Comparison of ENCODE assay signal across 12 cellular contexts in genomic region chr9:16321461-16322119, GRCh38.
A peak's percentile ranks its signal among the peaks of the same experiment; 100 is the strongest.
DNase-seq lines count a peak whose midpoint lies in the region; ATAC-seq and FAIRE-seq lines count a peak whose summit lies in the region.
"Had no signal": no experiment of that assay in that cellular context is flagged by ENCODE, and none has a peak within 500 bp of the region (broad histone marks: within the 10 kb centered on the region; RNA-seq: fewer than 3 reads in every experiment).

No MANE protein-coding gene starts in this region.

- ATAC-seq in left ventricle myocardium superior, result peak; percentile 51
- ATAC-seq: Panc1 had no signal

- intact Hi-C loops in left ventricle myocardium superior (cut with micrococcal nuclease), result no loop called here

- FAIRE-seq in small intestine (lab: Jason Lieb, UNC), result no peak

- DNase-seq in activated CD8-positive, alpha-beta memory T cell treated with anti-CD3 and anti-CD28 coated beads for 24 hours, result peak; percentile 15
- no peak for DNase-seq in activated CD8-positive, alpha-beta memory T cell treated with anti-CD3 and anti-CD28 coated beads, Interleukin-2, amount 50 U/mL, for 4 hours
- DNase-seq in adipocyte (ENCODE audit: low read depth) (peak; percentile 19), left ventricle myocardium superior (no peak), small intestine (no peak), NCI-H526 (lab: John Stamatoyannopoulos, UW) (no peak), medulla oblongata (ENCODE audit: extremely low spot score) (no peak)
- DNase-seq: activated naive CD4-positive, alpha-beta T cell treated with anti-CD3 and anti-CD28 coated beads, Interleukin-2, amount 50 U/mL, for 16 hours; NCI-H1930; stimulated activated CD8-positive, alpha-beta memory T cell treated with anti-CD3 and anti-CD28 coated beads, Interleukin-4, amount 100 ng/mL, for 48 hours had no signal

- no peaks in the 10 kb centered on the region for H3K36me3 ChIP-seq in adipocyte (ENCODE audit: control insufficient read depth, insufficient read depth, low read length, severe bottlenecking)
- no peaks in the 10 kb centered on the region for H3K36me3 ChIP-seq in subcutaneous abdominal adipose tissue (ENCODE audit: control insufficient read depth in 5 of 5, insufficient read depth in 5 of 5, low read length in 5 of 5)
- H3K36me3 ChIP-seq in small intestine (ENCODE audit: control insufficient read depth in 2 of 2, insufficient read depth in 2 of 2, low read length in 2 of 2), result no peaks in the 10 kb centered on the region

- H3K27ac ChIP-seq in subcutaneous abdominal adipose tissue (ENCODE audit: low read depth, low read length) (peak overlapping the region; percentile 58), small intestine (ENCODE audit: low read depth in 1 of 2, low read length in 1 of 2) (no peak overlapping the region)

- H3K9ac ChIP-seq in adipocyte (ENCODE audit: low read length) (peak overlapping the region; percentile 65), subcutaneous abdominal adipose tissue (ENCODE audit: low read length in 5 of 5) (peak overlapping the region in 1 of 5 donors; percentile 53)

- H3K27me3 ChIP-seq in adipocyte (replicated peaks; ENCODE audit: control insufficient read depth, insufficient read depth, low read length) (no peaks in the 10 kb centered on the region), subcutaneous abdominal adipose tissue (ENCODE audit: control insufficient read depth in 5 of 5, insufficient read depth in 4 of 5, low read length in 5 of 5) (no peaks in the 10 kb centered on the region), small intestine (ENCODE audit: control insufficient read depth in 2 of 2, insufficient read depth in 2 of 2, low read length in 2 of 2) (no peaks in the 10 kb centered on the region)

- H3K9me3 ChIP-seq in adipocyte (ENCODE audit: control insufficient read depth, low read length), result no peaks in the 10 kb centered on the region
- H3K9me3 ChIP-seq in subcutaneous abdominal adipose tissue (ENCODE audit: control insufficient read depth in 5 of 5, low read length in 5 of 5), result peaks cover 0 to 4% (median 0%) of the 10 kb centered on the region in 5 donors
- H3K9me3 ChIP-seq in small intestine (ENCODE audit: control insufficient read depth, low read depth), result no peaks in the 10 kb centered on the region

- H3K4me3 ChIP-seq in adipocyte (ENCODE audit: low read length) (peak overlapping the region; percentile 30), subcutaneous abdominal adipose tissue (ENCODE audit: low read depth in 1 of 5, low read length in 5 of 5) (no peak overlapping the region), small intestine (ENCODE audit: low read depth in 1 of 2, low read length in 2 of 2) (no peak overlapping the region)

- 62 to 69% (median 65%) methylated on average over 7 of the region's 7 CpGs for WGBS in small intestine, 3 donors

- H3K4me1 ChIP-seq in adipocyte (ENCODE audit: control insufficient read depth, insufficient read depth, low read length), result peaks cover 15% of the 10 kb centered on the region
- H3K4me1 ChIP-seq in subcutaneous abdominal adipose tissue (ENCODE audit: control insufficient read depth in 5 of 5, insufficient read depth in 5 of 5, low read length in 5 of 5), result peaks cover 0 to 16% (median 10%) of the 10 kb centered on the region in 5 donors
- H3K4me1 ChIP-seq in small intestine (ENCODE audit: control insufficient read depth in 2 of 2, insufficient read depth in 1 of 2, low read depth in 1 of 2, low read length in 1 of 2), result no peaks in the 10 kb centered on the region

Comparison
In these comparisons a context has a peak if more than half of its experiments do, and no peak if none do; other contexts are left out.
1. DNase-seq: peak in activated CD8-positive, alpha-beta memory T cell treated with anti-CD3 and anti-CD28 coated beads for 24 hours (single experiment) and adipocyte (single experiment); none in activated CD8-positive, alpha-beta memory T cell treated with anti-CD3 and anti-CD28 coated beads, Interleukin-2, amount 50 U/mL, for 4 hours (single experiment), left ventricle myocardium superior (single experiment), small intestine (single experiment), NCI-H526 (0 of 2) and medulla oblongata (single experiment).